ENCODE assay signal across 9 cellular contexts in the genomic region with DNA sequence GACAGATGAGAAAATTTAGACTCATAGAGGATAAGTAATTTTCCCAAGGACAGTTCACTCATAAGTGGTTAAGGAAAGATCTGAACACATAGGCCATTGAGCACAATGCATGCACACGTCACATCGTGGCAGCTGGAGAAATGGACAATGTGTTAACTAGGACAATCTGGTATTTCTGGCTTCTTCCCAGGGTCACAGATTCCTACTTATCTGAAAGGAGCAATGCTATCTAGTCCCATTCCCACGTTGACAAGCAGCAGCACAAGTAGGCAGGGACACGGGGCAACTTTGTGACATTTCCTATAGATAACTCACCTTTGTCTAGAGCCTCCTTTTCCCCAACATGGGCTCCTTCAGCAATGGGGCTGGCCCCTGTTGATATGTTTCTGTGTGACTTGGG.
"Had no signal": no experiment of that assay in that cellular context is flagged by ENCODE, and none has a peak within 500 bp of the region (broad histone marks: within the 10 kb centered on the region; RNA-seq: fewer than 3 reads in every experiment).

No MANE protein-coding gene starts in this region.

- FAIRE-seq: H1, H54, HTR-8/SVneo had no signal

- ATAC-seq: GM23338 had no signal

- H2AFZ ChIP-seq: GM23338 had no signal

- H3K27ac ChIP-seq: KMS-11 had no signal

- H3K4me3 ChIP-seq: GM23338 had no signal

- H3K9ac ChIP-seq: KMS-11 had no signal

- H3K4me2 ChIP-seq: GM23338, KMS-11 had no signal

- DNase-seq: H9, HCEC 1CT, IMR-90, KBM-7 had no signal
